Comparison of ENCODE assay signal across 8 cellular contexts in the genomic region with DNA sequence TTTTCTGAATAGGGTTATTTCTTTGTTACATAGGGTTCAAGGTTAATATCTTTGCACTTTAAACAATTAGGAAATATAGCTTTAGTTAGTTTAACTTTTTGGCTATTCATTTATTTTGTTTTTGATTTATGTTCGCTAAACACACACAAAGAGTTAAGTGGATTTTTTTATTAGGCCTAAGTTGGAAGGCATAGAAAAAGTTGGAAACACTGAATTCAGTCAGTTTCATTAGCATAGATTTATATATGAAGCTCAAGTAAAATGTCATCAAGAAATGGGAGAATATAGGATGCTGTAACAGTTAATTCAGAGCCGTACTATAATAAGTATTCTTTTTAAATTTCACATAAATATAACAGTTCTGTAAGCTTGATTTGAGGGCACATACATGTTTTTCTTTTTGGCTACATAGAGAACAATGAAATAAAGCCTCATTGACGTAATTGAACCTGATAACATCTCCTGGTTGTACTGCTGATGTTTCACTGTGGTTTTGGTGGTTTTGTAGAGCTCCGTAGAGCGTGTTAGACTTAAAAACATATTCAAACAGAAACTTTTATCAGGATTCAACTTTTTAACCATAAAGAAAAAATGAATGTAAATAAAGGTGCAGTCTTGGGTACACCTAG.
DNase-seq lines count a peak whose midpoint lies in the region; ATAC-seq lines count a peak whose summit lies in the region.

No MANE protein-coding gene starts in this region.

- no peak overlapping the region for H3K27ac Mint-ChIP-seq in CD4-positive, CD25-positive, alpha-beta regulatory T cell
- peak overlapping the region in 1 of 10 donors; percentile 67 for H3K27ac Mint-ChIP-seq in naive thymus-derived CD8-positive, alpha-beta T cell

- no peaks in the 10 kb centered on the region for H3K9me3 ChIP-seq in CD4-positive, CD25-positive, alpha-beta regulatory T cell (ENCODE audit: control insufficient read depth in 2 of 2, low read length in 2 of 2)

- no peaks in the 10 kb centered on the region for H3K9me3 Mint-ChIP-seq in CD4-positive, CD25-positive, alpha-beta regulatory T cell
- no peaks in the 10 kb centered on the region for H3K9me3 Mint-ChIP-seq in naive thymus-derived CD8-positive, alpha-beta T cell

- H3K27ac ChIP-seq in CD4-positive, CD25-positive, alpha-beta regulatory T cell (ENCODE audit: insufficient read depth, low read length, poor library complexity, severe bottlenecking) = peak overlapping the region; percentile 90

- peak; percentile 58 to 96 (median 93) for DNase-seq in CD4-positive, CD25-positive, alpha-beta regulatory T cell
- peak; percentile 30 for DNase-seq in T-helper 22 cell (ENCODE audit: low read depth)
- peak in 9 of 10 donors; percentile 34 to 94 (median 77) for DNase-seq in naive thymus-derived CD8-positive, alpha-beta T cell
- no peak for DNase-seq in NCI-H2227 (lab: John Stamatoyannopoulos, UW; ENCODE audit: unreplicated experiment)
- DNase-seq in NCI-H187 (lab: John Stamatoyannopoulos, UW) = no peak
- DNase-seq in iPS-NIHi7 (ENCODE audit: extremely low spot score) = no peak

- no peaks in the 10 kb centered on the region for H3K36me3 ChIP-seq in CD4-positive, CD25-positive, alpha-beta regulatory T cell (ENCODE audit: control insufficient read depth, insufficient read depth, low read length)

- POLR2A ChIA-PET in naive thymus-derived CD8-positive, alpha-beta T cell (lab: Charles Lee) = interaction anchor here (0.5 to 4.3 kb wide), 13 partner anchors 21 to 245 kb away, joined by 3 to 51 read pairs (median 4); a partner anchor contains a TSS

- H3K4me1 Mint-ChIP-seq in CD4-positive, CD25-positive, alpha-beta regulatory T cell = peaks cover 21 to 48% (median 26%) of the 10 kb centered on the region in 4 donors
- peaks cover 16 to 46% (median 32%) of the 10 kb centered on the region in 4 donors for H3K4me1 Mint-ChIP-seq in naive thymus-derived CD8-positive, alpha-beta T cell

- peak; percentile 95 to 96 for ATAC-seq in CD4-positive, CD25-positive, alpha-beta regulatory T cell (ENCODE audit: low read depth in 2 of 2)
- ATAC-seq in GM19328 (IDR thresholded peaks at IDR 0.05; ENCODE audit: unreplicated experiment) = peak; percentile 73
- ATAC-seq in HG03196 (IDR thresholded peaks at IDR 0.05; ENCODE audit: unreplicated experiment) = peak; percentile 81
- peak; percentile 77 to 79 for ATAC-seq in naive thymus-derived CD8-positive, alpha-beta T cell

- H3K36me3 Mint-ChIP-seq in CD4-positive, CD25-positive, alpha-beta regulatory T cell = no peaks in the 10 kb centered on the region
- no peaks in the 10 kb centered on the region for H3K36me3 Mint-ChIP-seq in naive thymus-derived CD8-positive, alpha-beta T cell

- H3K4me3 ChIP-seq in CD4-positive, CD25-positive, alpha-beta regulatory T cell (ENCODE audit: low read depth, low read length) = peak overlapping the region; percentile 70

- peaks cover 8% of the 10 kb centered on the region for H3K27me3 Mint-ChIP-seq in CD4-positive, CD25-positive, alpha-beta regulatory T cell
- H3K27me3 Mint-ChIP-seq in naive thymus-derived CD8-positive, alpha-beta T cell = no peaks in the 10 kb centered on the region

- peak overlapping the region in 2 of 4 donors; percentile 6 to 71 for H3K4me3 Mint-ChIP-seq in CD4-positive, CD25-positive, alpha-beta regulatory T cell
- H3K4me3 Mint-ChIP-seq in naive thymus-derived CD8-positive, alpha-beta T cell = peak overlapping the region in 4 of 10 donors; percentile 38 to 68 (median 56)

- peaks cover 67% of the 10 kb centered on the region for H3K4me1 ChIP-seq in CD4-positive, CD25-positive, alpha-beta regulatory T cell (ENCODE audit: control insufficient read depth, insufficient read depth, low read length, poor library complexity, severe bottlenecking)

- no peaks in the 10 kb centered on the region for H3K27me3 ChIP-seq in CD4-positive, CD25-positive, alpha-beta regulatory T cell (ENCODE audit: control insufficient read depth, insufficient read depth, low read length)

Comparison
In these comparisons a context has a peak if more than half of its experiments do, and no peak if none do; other contexts are left out.
1. DNase-seq: peak in CD4-positive, CD25-positive, alpha-beta regulatory T cell (3 of 3), T-helper 22 cell (single experiment) and naive thymus-derived CD8-positive, alpha-beta T cell (9 of 10); none in NCI-H2227 (single experiment), NCI-H187 (0 of 2) and iPS-NIHi7 (single experiment).
2. Peak in every context shown above with its lines, with median percentiles within 50 percentile points of each other: ATAC-seq.